9 cellular contexts compared by ENCODE assay signal in the genomic region with DNA sequence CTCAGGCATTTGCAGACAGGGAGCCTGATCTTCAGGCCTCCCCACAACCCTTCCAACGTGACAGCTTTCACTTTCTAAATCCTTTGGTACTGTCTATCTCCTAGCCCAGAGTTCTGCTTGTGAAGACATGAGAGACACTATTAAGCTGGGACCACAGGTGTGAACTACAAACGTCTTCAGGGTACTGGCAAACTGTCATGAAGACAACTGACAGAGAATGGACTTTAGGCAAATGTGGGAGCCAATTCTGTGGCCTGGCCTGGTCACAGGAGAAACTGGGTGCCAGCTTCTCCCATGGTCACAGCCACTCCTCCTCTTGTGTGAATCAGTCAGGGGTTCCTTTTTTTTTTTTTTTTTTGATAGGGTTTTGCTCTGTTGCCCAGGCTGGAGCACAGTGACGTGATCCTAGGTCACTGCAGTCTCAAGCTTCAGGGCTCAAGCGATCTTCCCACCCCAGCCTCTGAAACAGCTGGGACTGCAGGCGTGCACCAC. TPM values are rescaled to one million over a fixed set of nuclear protein-coding genes. Genes with fewer than 3 reads are reported as not detected.
DNase-seq lines count a peak whose midpoint lies in the region; ATAC-seq and TF ChIP-seq lines count a peak whose summit lies in the region.
"Had no signal": no experiment of that assay in that cellular context is flagged by ENCODE, and none has a peak within 500 bp of the region (broad histone marks: within the 10 kb centered on the region; RNA-seq: fewer than 3 reads in every experiment).

No MANE protein-coding gene starts in this region.

- TF ChIP-seq CTCF in GM12864 (IDR thresholded peaks at IDR 0.05; ENCODE audit: low read depth, low read length, missing control alignments), result no peak
- TF ChIP-seq CTCF in esophagus squamous epithelium (IDR thresholded peaks at IDR 0.05), result no peak

- peak overlapping the region; percentile 5 to 74 (median 63) for H3K27ac ChIP-seq in esophagus squamous epithelium

- peaks cover 0 to 57% (median 5%) of the 10 kb centered on the region in 3 donors for H3K36me3 ChIP-seq in esophagus squamous epithelium

- ATAC-seq in GM21381 (IDR thresholded peaks at IDR 0.05; ENCODE audit: unreplicated experiment), result peak; percentile 71
- ATAC-seq: HCT116 had no signal

- no peak for TF ChIP-seq POLR2A in esophagus squamous epithelium (IDR thresholded peaks at IDR 0.05)

- peaks cover 4% of the 10 kb centered on the region for H3K36me3 Mint-ChIP-seq in IgD-negative memory B cell

- H3K4me3 Mint-ChIP-seq in IgD-negative memory B cell, result peak overlapping the region; percentile 21 to 89 (median 65)

- DNase-seq in GM12864 (ENCODE audit: low read depth), result peak; percentile 77
- DNase-seq in esophagus squamous epithelium (lab: John Stamatoyannopoulos, UW), result no peak
- DNase-seq in NCI-H526 (lab: John Stamatoyannopoulos, UW), result no peak
- DNase-seq in NCI-H2196 (lab: John Stamatoyannopoulos, UW; ENCODE audit: unreplicated experiment), result no peak
- no peak for DNase-seq in amniotic stem cell (lab: John Stamatoyannopoulos, UW)
- no peak for DNase-seq in mesenteric fat pad (ENCODE audit: low spot score)

- H3K4me1 ChIP-seq in esophagus squamous epithelium, result peaks cover 0 to 41% (median 12%) of the 10 kb centered on the region in 3 donors

- no peaks in the 10 kb centered on the region for H3K9me3 ChIP-seq in esophagus squamous epithelium

- no peaks in the 10 kb centered on the region for H3K27me3 ChIP-seq in esophagus squamous epithelium

- H3K27me3 Mint-ChIP-seq in IgD-negative memory B cell, result no peaks in the 10 kb centered on the region

- H3K9me3 Mint-ChIP-seq in IgD-negative memory B cell, result no peaks in the 10 kb centered on the region

- H3K4me3 ChIP-seq in GM12864 (ENCODE audit: low read depth, low read length), result no peak overlapping the region
- H3K4me3 ChIP-seq in esophagus squamous epithelium, result no peak overlapping the region

- H3K4me1 Mint-ChIP-seq in IgD-negative memory B cell, result peaks cover 37 to 60% (median 49%) of the 10 kb centered on the region in 3 donors

- 45 to 51% methylated on average over 5 of the region's 5 CpGs for WGBS in esophagus squamous epithelium, 2 donors

- intact Hi-C loops in esophagus squamous epithelium (cut with DNase I), result no loop called here

- peak overlapping the region; percentile 85 to 98 (median 89) for H3K27ac Mint-ChIP-seq in IgD-negative memory B cell

RNA-seq across cellular contexts. Expression of a gene that starts 10.4 kb away (rescaled TPM):
- polyA plus RNA-seq in IgD-negative memory B cell, result 43.0 TPM
- total RNA-seq in esophagus squamous epithelium, result 10 to 100 TPM; 21.0 to 39.2 (median 31.6) TPM
- total RNA-seq in mesenteric fat pad, result 13.8 TPM

RNA-seq across cellular contexts. Expression of a gene that starts 52.1 kb away (rescaled TPM):
- polyA plus RNA-seq in IgD-negative memory B cell, result 26.9 TPM
- total RNA-seq in esophagus squamous epithelium, result 10 to 100 TPM; 46.2 to 72.0 (median 58.4) TPM
- 48.6 TPM for total RNA-seq in mesenteric fat pad
